ENCODE assay signal across 26 cellular contexts in genomic region chr6:22433745-22434144, GRCh38.
"Had no signal": no experiment of that assay in that cellular context is flagged by ENCODE, and none has a peak within 500 bp of the region (broad histone marks: within the 10 kb centered on the region; RNA-seq: fewer than 3 reads in every experiment).

No MANE protein-coding gene starts in this region.

- H3K9me3 ChIP-seq: MG63, SK-N-SH had no signal

- ATAC-seq: K562, T-cell had no signal

- H3K9me2 ChIP-seq: SK-N-SH had no signal

- H3K27ac Mint-ChIP-seq: IgD-negative memory B cell, T-cell had no signal

- H3K27me3 Mint-ChIP-seq: IgD-negative memory B cell, T-cell had no signal

- H3K4me2 ChIP-seq: KMS-11, SK-N-SH had no signal

- H3K9ac ChIP-seq: KMS-11, SK-N-SH had no signal

- H3K36me3 Mint-ChIP-seq: IgD-negative memory B cell, T-cell had no signal

- H3K36me3 ChIP-seq: MG63 had no signal

- H3K4me3 ChIP-seq: K562, MG63 had no signal

- H3K27ac ChIP-seq: KMS-11, RWPE1 had no signal

- FAIRE-seq: HTR-8/SVneo, K562, RCC 7860 had no signal

- H3K27me3 ChIP-seq: MG63 had no signal

- DNase-seq: Kasumi-1, MG63, NCI-H1092, NCI-H1105 treated with DMSO at 0.1 percent for 48 hours, NCI-H1417 treated with DMSO at 0.1 percent for 48 hours, NCI-H146, NCI-H1694 treated with DMSO at 0.1 percent for 48 hours, NCI-H1930, NCI-H2081 treated with DMSO at 0.1 percent for 48 hours, NCI-H2171, NCI-H226, NCI-H446, NCI-H510A, NCI-H524 treated with DMSO at 0.1 percent for 48 hours, NCI-H69, NCI-H774, SHP77, SK-N-SH, SW 1271, T-cell had no signal

- H3K4me1 Mint-ChIP-seq: T-cell had no signal

- H3K4me3 Mint-ChIP-seq: IgD-negative memory B cell, T-cell had no signal
